Comparison of ENCODE assay signal across 8 cellular contexts in genomic region chr19:39970674-39971379, GRCh38. TPM values are rescaled to one million over a fixed set of nuclear protein-coding genes. Genes with fewer than 3 reads are reported as not detected.
DNase-seq lines count a peak whose midpoint lies in the region; ATAC-seq and FAIRE-seq lines count a peak whose summit lies in the region.

Gene PSMC4, plus strand, starts transcription at chr19:39971165. Its CDS starts 38 bp downstream, at chr19:39971203.

- CTCF ChIA-PET in activated CD8-positive, alpha-beta memory T cell treated with anti-CD3 and anti-CD28 coated beads, Interleukin-2, amount 10 ng/mL, durations not matched to agents 7 days and 5 days (lab: Charles Lee) = interaction anchor here (0.7 to 4.6 kb wide), 37 partner anchors 9 to 535 kb away, joined by 3 to 77 read pairs (median 7); partner anchors contain the start of genes DYRK1B, FBL, FCGBP and RPS16

- H3K4me1 Mint-ChIP-seq in activated CD8-positive, alpha-beta memory T cell treated with anti-CD3 and anti-CD28 coated beads, Interleukin-2, amount 10 ng/mL, durations not matched to agents 7 days and 5 days = peaks cover 37% of the 10 kb centered on the region

- peak; percentile 99 for FAIRE-seq in HTR-8/SVneo (lab: Jason Lieb, UNC)

- H3K4me3 ChIP-seq in endocrine pancreas (ENCODE audit: control insufficient read depth, insufficient read depth, low read length) = peak within 1 kb of the TSS; percentile 90
- H3K4me3 ChIP-seq in mesendoderm (ENCODE audit: low read length) = peak within 1 kb of the TSS; percentile 98

- H2BK15ac ChIP-seq in mesendoderm (replicated peaks; ENCODE audit: low read depth) = no peak within 1 kb of the TSS

- H3K36me3 ChIP-seq in endocrine pancreas (ENCODE audit: control insufficient read depth, insufficient read depth, low read length) (peaks cover 4% of the 10 kb centered on the region), mesendoderm (ENCODE audit: control insufficient read depth, insufficient read depth, low read length) (peaks cover 7% of the 10 kb centered on the region)

- H3K4ac ChIP-seq in mesendoderm (ENCODE audit: low read depth, low read length) = peak within 1 kb of the TSS; percentile 6

- no peak within 1 kb of the TSS for H2BK5ac ChIP-seq in mesendoderm (ENCODE audit: low read length)

- DNase-seq in COR-L47 (lab: John Stamatoyannopoulos, UW) = peak; percentile 98
- peak; percentile 97 for DNase-seq in HTR-8/SVneo (ENCODE audit: insufficient read length, low spot score)
- peak; percentile 99 for DNase-seq in NOMO-1 treated with dmso at 0.1 percent for 144 hours (lab: John Stamatoyannopoulos, UW; ENCODE audit: unreplicated experiment)
- DNase-seq in activated CD8-positive, alpha-beta memory T cell treated with anti-CD3 and anti-CD28 coated beads, Interleukin-2, amount 10 ng/mL, durations not matched to agents 7 days and 5 days = peak; percentile 99
- DNase-seq in mesendoderm = peak; percentile 100
- DNase-seq in stimulated activated CD8-positive, alpha-beta memory T cell treated with anti-CD3 and anti-CD28 coated beads, Interleukin-15, amount 100 ng/mL, for 24 hours (ENCODE audit: low read depth) = peak; percentile 98

- peaks cover 13% of the 10 kb centered on the region for H3K79me2 ChIP-seq in mesendoderm (ENCODE audit: control insufficient read depth, insufficient read depth, low read length)

- H3K4me1 ChIP-seq in endocrine pancreas (ENCODE audit: control insufficient read depth, insufficient read depth, low read length) (no peaks in the 10 kb centered on the region), mesendoderm (ENCODE audit: control insufficient read depth, low read depth, low read length) (no peaks in the 10 kb centered on the region)

- ATAC-seq in GM21360 (IDR thresholded peaks at IDR 0.05; ENCODE audit: unreplicated experiment) = peak; percentile 92
- peak; percentile 98 for ATAC-seq in activated CD8-positive, alpha-beta memory T cell treated with anti-CD3 and anti-CD28 coated beads, Interleukin-2, amount 10 ng/mL, durations not matched to agents 7 days and 5 days

- H3K18ac ChIP-seq in mesendoderm (ENCODE audit: low read length) = peak within 1 kb of the TSS; percentile 78

- peaks cover 34% of the 10 kb centered on the region for H3K36me3 Mint-ChIP-seq in activated CD8-positive, alpha-beta memory T cell treated with anti-CD3 and anti-CD28 coated beads, Interleukin-2, amount 10 ng/mL, durations not matched to agents 7 days and 5 days

- no peak within 1 kb of the TSS for H2BK120ac ChIP-seq in mesendoderm (ENCODE audit: low read depth, low read length)

- H3K79me1 ChIP-seq in mesendoderm (ENCODE audit: low read length) = peaks cover 8% of the 10 kb centered on the region

- H3K27me3 Mint-ChIP-seq in activated CD8-positive, alpha-beta memory T cell treated with anti-CD3 and anti-CD28 coated beads, Interleukin-2, amount 10 ng/mL, durations not matched to agents 7 days and 5 days = no peaks in the 10 kb centered on the region

- H3K27ac Mint-ChIP-seq in activated CD8-positive, alpha-beta memory T cell treated with anti-CD3 and anti-CD28 coated beads, Interleukin-2, amount 10 ng/mL, durations not matched to agents 7 days and 5 days = peak within 1 kb of the TSS; percentile 95

- peak within 1 kb of the TSS; percentile 95 for H2AK5ac ChIP-seq in mesendoderm (ENCODE audit: low read length)

- H3K23ac ChIP-seq in mesendoderm (ENCODE audit: low read length) = peak within 1 kb of the TSS; percentile 24

- H3K9ac ChIP-seq in endocrine pancreas (ENCODE audit: control insufficient read depth, insufficient read depth, low read length) (peak within 1 kb of the TSS; percentile 92), mesendoderm (ENCODE audit: low read length) (peak within 1 kb of the TSS; percentile 96)

- peak within 1 kb of the TSS; percentile 90 for H3K4me3 Mint-ChIP-seq in activated CD8-positive, alpha-beta memory T cell treated with anti-CD3 and anti-CD28 coated beads, Interleukin-2, amount 10 ng/mL, durations not matched to agents 7 days and 5 days

- peak within 1 kb of the TSS; percentile 86 for H4K5ac ChIP-seq in mesendoderm (ENCODE audit: low read length)

- H3K56ac ChIP-seq in mesendoderm (ENCODE audit: low read length) = peak within 1 kb of the TSS; percentile 97

- H3K27ac ChIP-seq in mesendoderm (ENCODE audit: low read depth, low read length) = peak within 1 kb of the TSS; percentile 7

- peak within 1 kb of the TSS; percentile 70 for H4K8ac ChIP-seq in mesendoderm (ENCODE audit: low read depth, low read length)

- H3K9me3 ChIP-seq in endocrine pancreas (ENCODE audit: control insufficient read depth, low read length) = no peaks in the 10 kb centered on the region

- no peaks in the 10 kb centered on the region for H3K9me3 Mint-ChIP-seq in activated CD8-positive, alpha-beta memory T cell treated with anti-CD3 and anti-CD28 coated beads, Interleukin-2, amount 10 ng/mL, durations not matched to agents 7 days and 5 days (ENCODE audit: low read depth)

- H3K4me2 ChIP-seq in mesendoderm (ENCODE audit: low read length) = peak within 1 kb of the TSS; percentile 100

- WGBS in mesendoderm (ENCODE audit: extremely low coverage, insufficient coverage, low lambda C conversion rate) = no CpG with 5 or more reads among the region's 47 CpGs

- no peaks in the 10 kb centered on the region for H3K27me3 ChIP-seq in endocrine pancreas (ENCODE audit: control insufficient read depth, insufficient read depth, low read length)
- H3K27me3 ChIP-seq in mesendoderm (ENCODE audit: insufficient read depth, low read length, poor library complexity) = no peaks in the 10 kb centered on the region

RNA-seq across cellular contexts. Expression of gene PSMC4, which starts in this region (rescaled TPM):
- 100 to 1,000 TPM in 1 of 2 experiments, 10 to 100 TPM in 1; 94.5 to 141 TPM for total RNA-seq in activated CD8-positive, alpha-beta memory T cell treated with anti-CD3 and anti-CD28 coated beads, Interleukin-2, amount 10 ng/mL, durations not matched to agents 7 days and 5 days
- polyA plus RNA-seq in mesendoderm (2013, experiment 1 of 2) = 114 TPM
- polyA plus RNA-seq in mesendoderm (2013, experiment 2 of 2) = 113 TPM

Comparison
In these comparisons a context has a peak if more than half of its experiments do, and no peak if none do; other contexts are left out.
1. Peak in every context shown above with its lines: DNase-seq, ATAC-seq, H3K4me3 ChIP-seq and H3K27ac ChIP-seq.